ENCODE assay signal across 1 cellular context in the genomic region with DNA sequence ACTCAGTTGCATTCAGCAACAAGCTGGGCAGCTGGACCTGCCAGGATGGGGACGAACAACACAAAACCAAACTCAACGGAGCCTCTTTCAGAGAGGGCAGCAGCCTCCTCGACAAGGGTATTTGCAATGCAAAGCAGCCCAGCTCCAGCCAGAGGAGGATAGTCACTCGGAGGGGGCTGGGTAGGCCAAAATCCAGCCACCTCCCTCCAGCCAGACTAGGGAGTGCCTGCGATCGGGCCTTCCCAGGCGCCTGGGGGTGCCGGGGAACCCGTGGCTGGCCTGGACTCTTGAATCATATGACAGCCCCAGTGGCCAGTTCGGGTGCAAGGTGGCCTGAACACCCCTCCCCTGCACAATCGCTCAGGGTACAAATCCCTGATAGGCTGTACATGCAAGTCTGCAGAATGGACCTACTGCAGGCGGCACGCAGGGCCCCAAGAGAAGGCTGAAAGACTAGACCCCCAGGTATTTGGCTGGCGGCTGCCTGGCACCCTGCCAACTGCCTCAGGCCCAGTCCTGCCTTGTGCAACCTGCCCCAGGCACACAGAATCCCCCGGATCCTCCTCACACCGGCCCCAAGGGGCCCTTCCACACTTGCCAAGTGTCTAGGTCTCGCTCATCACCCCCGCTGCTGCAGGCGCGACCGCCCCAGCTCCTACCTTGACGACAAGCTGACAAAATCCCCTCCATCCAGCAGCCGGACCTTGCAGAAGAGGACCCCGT.
TF ChIP-seq lines count a peak whose summit lies in the region.

No MANE protein-coding gene starts in this region.

TF ChIP-seq in GM12878, 131 proteins besides CTCF, POLR2A, EP300 and RAD21 (continued from another document):
- TF ChIP-seq, protein P1, sequence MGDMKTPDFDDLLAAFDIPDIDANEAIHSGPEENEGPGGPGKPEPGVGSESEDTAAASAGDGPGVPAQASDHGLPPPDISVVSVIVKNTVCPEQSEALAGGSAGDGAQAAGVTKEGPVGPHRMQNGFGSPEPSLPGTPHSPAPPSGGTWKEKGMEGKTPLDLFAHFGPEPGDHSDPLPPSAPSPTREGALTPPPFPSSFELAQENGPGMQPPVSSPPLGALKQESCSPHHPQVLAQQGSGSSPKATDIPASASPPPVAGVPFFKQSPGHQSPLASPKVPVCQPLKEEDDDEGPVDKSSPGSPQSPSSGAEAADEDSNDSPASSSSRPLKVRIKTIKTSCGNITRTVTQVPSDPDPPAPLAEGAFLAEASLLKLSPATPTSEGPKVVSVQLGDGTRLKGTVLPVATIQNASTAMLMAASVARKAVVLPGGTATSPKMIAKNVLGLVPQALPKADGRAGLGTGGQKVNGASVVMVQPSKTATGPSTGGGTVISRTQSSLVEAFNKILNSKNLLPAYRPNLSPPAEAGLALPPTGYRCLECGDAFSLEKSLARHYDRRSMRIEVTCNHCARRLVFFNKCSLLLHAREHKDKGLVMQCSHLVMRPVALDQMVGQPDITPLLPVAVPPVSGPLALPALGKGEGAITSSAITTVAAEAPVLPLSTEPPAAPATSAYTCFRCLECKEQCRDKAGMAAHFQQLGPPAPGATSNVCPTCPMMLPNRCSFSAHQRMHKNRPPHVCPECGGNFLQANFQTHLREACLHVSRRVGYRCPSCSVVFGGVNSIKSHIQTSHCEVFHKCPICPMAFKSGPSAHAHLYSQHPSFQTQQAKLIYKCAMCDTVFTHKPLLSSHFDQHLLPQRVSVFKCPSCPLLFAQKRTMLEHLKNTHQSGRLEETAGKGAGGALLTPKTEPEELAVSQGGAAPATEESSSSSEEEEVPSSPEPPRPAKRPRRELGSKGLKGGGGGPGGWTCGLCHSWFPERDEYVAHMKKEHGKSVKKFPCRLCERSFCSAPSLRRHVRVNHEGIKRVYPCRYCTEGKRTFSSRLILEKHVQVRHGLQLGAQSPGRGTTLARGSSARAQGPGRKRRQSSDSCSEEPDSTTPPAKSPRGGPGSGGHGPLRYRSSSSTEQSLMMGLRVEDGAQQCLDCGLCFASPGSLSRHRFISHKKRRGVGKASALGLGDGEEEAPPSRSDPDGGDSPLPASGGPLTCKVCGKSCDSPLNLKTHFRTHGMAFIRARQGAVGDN (IDR thresholded peaks at IDR 0.05): no peak
- no peak for TF ChIP-seq E4F1 (IDR thresholded peaks at IDR 0.05; ENCODE audit: borderline replicate concordance, partially characterized antibody)
- TF ChIP-seq MLLT1 (IDR thresholded peaks at IDR 0.05): no peak
- TF ChIP-seq BHLHE40 (IDR thresholded peaks at IDR 0.05; ENCODE audit: borderline replicate concordance in 1 of 2, low read depth in 2 of 2, low read length in 1 of 2): 0 out of 4 replicates have a peak, but pooled peaks of 1 of the 2 experiments have one; percentile 4
